In the genomic region with DNA sequence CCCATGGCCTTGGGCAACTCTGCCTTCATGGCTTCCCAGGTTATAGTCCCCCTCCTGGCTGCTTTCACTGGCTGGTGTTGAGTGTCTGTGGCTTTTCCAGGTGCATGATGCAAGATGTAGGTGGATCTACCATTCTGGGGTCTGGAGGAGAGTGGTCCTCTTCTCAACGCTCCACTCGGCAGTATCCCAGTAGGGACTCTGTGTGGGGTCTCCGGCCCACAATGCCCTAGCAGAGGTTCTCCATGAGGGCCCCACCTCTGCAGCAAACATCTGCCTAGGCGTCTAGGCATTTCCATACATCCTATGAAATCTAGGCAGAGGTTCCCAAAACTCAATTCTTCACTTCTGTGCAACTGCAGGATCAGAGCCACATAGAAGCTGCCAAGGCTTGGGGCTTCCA, we compare ENCODE assay signal across 18 cellular contexts.
DNase-seq lines count a peak whose midpoint lies in the region; ATAC-seq and TF ChIP-seq lines count a peak whose summit lies in the region.
"Had no signal": no experiment of that assay in that cellular context is flagged by ENCODE, and none has a peak within 500 bp of the region (broad histone marks: within the 10 kb centered on the region; RNA-seq: fewer than 3 reads in every experiment).

No MANE protein-coding gene starts in this region.

- H3K18ac ChIP-seq in mesenchymal stem cell (ENCODE audit: low read depth in 1 of 2, low read length in 2 of 2): no peak overlapping the region

- no peak for TF ChIP-seq CTCF in right atrium auricular region (IDR thresholded peaks at IDR 0.05)

- WGBS in mesenchymal stem cell: 89% methylated on average over 4 of the region's 4 CpGs

- no peaks in the 10 kb centered on the region for H3K9me3 ChIP-seq in right atrium auricular region
- no peaks in the 10 kb centered on the region for H3K9me3 ChIP-seq in mesenchymal stem cell (ENCODE audit: control insufficient read depth, low read length)
- H3K9me3 ChIP-seq: A549; BLaER1 treated with 17β-estradiol and CSF1 and Interleukin-3, amounts not matched to agents 10 nM and 100 nM; Caco-2 had no signal

- H2BK120ac ChIP-seq in mesenchymal stem cell (ENCODE audit: low read depth, low read length): no peak overlapping the region

- no peak overlapping the region for H3K4me3 ChIP-seq in right atrium auricular region
- H3K4me3 ChIP-seq in mesenchymal stem cell (ENCODE audit: insufficient read depth in 1 of 2, low read depth in 1 of 2, low read length in 2 of 2): no peak overlapping the region
- H3K4me3 ChIP-seq: A549; BLaER1 treated with 17β-estradiol and CSF1 and Interleukin-3, amounts not matched to agents 10 nM and 100 nM; GM12878 had no signal

- H2AK5ac ChIP-seq in mesenchymal stem cell (ENCODE audit: low read length, severe bottlenecking): no peak overlapping the region

- H3K4me1 ChIP-seq in right atrium auricular region (no peaks in the 10 kb centered on the region), mesenchymal stem cell (ENCODE audit: control insufficient read depth, insufficient read depth, low read depth, low read length) (no peaks in the 10 kb centered on the region)
- H3K4me1 ChIP-seq: A549; BLaER1 treated with 17β-estradiol and CSF1 and Interleukin-3, amounts not matched to agents 10 nM and 100 nM; Caco-2 had no signal

- no peak overlapping the region for H3K4ac ChIP-seq in mesenchymal stem cell (ENCODE audit: low read depth in 1 of 2, low read length in 2 of 2)

- no peak overlapping the region for H4K91ac ChIP-seq in mesenchymal stem cell (ENCODE audit: low read length)

- no peaks in the 10 kb centered on the region for H3K79me1 ChIP-seq in mesenchymal stem cell (replicated peaks; ENCODE audit: low read length, poor library complexity, severe bottlenecking)

- no peak overlapping the region for H3K4me2 ChIP-seq in mesenchymal stem cell (ENCODE audit: low read length, poor library complexity, severe bottlenecking)
- H3K4me2 ChIP-seq: A549; BLaER1 treated with 17β-estradiol and CSF1 and Interleukin-3, amounts not matched to agents 10 nM and 100 nM had no signal

- H3K27ac ChIP-seq in right atrium auricular region: no peak overlapping the region
- no peak overlapping the region for H3K27ac ChIP-seq in mesenchymal stem cell (ENCODE audit: low read length, poor library complexity, severe bottlenecking)
- H3K27ac ChIP-seq: 22Rv1; A549; BLaER1 treated with 17β-estradiol and CSF1 and Interleukin-3, amounts not matched to agents 10 nM and 100 nM; C4-2B had no signal

- DNase-seq in Right ventricle myocardium inferior (ENCODE audit: missing footprints): peak; percentile 23
- no peak for DNase-seq in right atrium auricular region (ENCODE audit: low spot score)
- DNase-seq in mesenchymal stem cell: no peak
- DNase-seq in DMS79 treated with DMSO at 0.1 percent for 48 hours (lab: John Stamatoyannopoulos, UW): no peak
- DNase-seq: AML-193; Caco-2; Calu3; CD4-positive, alpha-beta T cell; CD8-positive, alpha-beta T cell; DND-41; EL; GDM1 had no signal

- H3K27me3 ChIP-seq in right atrium auricular region (no peaks in the 10 kb centered on the region), mesenchymal stem cell (ENCODE audit: control insufficient read depth in 1 of 2, insufficient read depth in 1 of 2, low read length in 2 of 2) (no peaks in the 10 kb centered on the region)
- H3K27me3 ChIP-seq: BLaER1 treated with 17β-estradiol and CSF1 and Interleukin-3, amounts not matched to agents 10 nM and 100 nM had no signal

- H2AFZ ChIP-seq in mesenchymal stem cell (ENCODE audit: low read depth, low read length): no peak overlapping the region

- no peak overlapping the region for H2BK15ac ChIP-seq in mesenchymal stem cell (ENCODE audit: low read depth, poor library complexity, severe bottlenecking)

- no peak overlapping the region for H3K14ac ChIP-seq in mesenchymal stem cell (ENCODE audit: low read length in 2 of 2)

- no peak overlapping the region for H3K23ac ChIP-seq in mesenchymal stem cell (ENCODE audit: low read length in 2 of 2)

- H4K8ac ChIP-seq in mesenchymal stem cell (ENCODE audit: low read length): peak overlapping the region; percentile 6

- intact Hi-C loops in Right ventricle myocardium inferior (cut with DNase I): no loop called here

- H3K36me3 ChIP-seq in right atrium auricular region (no peaks in the 10 kb centered on the region), mesenchymal stem cell (ENCODE audit: control insufficient read depth in 1 of 2, insufficient read depth in 2 of 2, low read depth in 1 of 2, low read length in 2 of 2) (no peaks in the 10 kb centered on the region)
- H3K36me3 ChIP-seq: BLaER1 treated with 17β-estradiol and CSF1 and Interleukin-3, amounts not matched to agents 10 nM and 100 nM had no signal

- no peak overlapping the region for H3K9ac ChIP-seq in mesenchymal stem cell (ENCODE audit: low read length)
- H3K9ac ChIP-seq: BLaER1 treated with 17β-estradiol and CSF1 and Interleukin-3, amounts not matched to agents 10 nM and 100 nM had no signal

- no peak overlapping the region for H2BK12ac ChIP-seq in mesenchymal stem cell (ENCODE audit: low read length in 2 of 2)

- ATAC-seq in Right ventricle myocardium inferior (no peak), GM18498 (IDR thresholded peaks at IDR 0.05; ENCODE audit: unreplicated experiment) (no peak)
- ATAC-seq: A549; CD8-positive, alpha-beta T cell; GM12878 had no signal

- H2BK5ac ChIP-seq in mesenchymal stem cell (ENCODE audit: low read depth, low read length, poor library complexity, severe bottlenecking): no peak overlapping the region
